Comparison of ENCODE assay signal across 1 cellular context in the genomic region with DNA sequence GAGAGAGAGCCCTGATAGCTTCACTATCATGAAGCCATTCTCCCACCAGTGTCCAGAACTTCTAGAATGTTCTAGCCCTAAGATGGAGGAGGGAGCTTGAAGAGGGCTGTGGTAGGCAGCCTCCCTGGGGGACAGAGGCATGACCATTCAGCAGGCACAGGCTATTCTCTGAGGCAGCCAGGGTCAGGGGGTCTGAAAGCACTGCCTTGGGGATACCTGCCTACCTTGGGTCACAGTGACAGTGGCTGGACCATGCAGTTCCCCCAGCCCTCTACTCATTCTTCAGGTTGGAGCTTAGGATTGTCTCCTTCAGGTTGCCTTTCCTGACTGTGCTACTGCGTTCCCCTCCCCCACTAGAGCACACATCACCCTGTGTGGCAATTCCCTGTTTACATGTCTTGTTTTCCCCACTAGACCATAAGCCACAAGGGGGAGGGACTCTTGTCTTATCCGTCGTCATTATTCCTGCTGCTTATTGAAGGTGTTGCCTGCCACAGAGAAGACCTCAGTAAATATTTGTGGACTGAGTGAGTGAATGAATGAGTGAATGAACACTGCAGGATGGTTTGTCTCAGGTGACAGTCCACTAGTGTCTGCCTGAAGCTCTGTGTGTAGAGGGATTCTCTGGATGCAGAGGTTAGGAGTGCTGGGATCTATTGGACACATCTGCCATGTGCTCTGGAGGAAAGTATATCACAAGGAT.
TF ChIP-seq lines count a peak whose summit lies in the region.

No MANE protein-coding gene starts in this region.

TF ChIP-seq in HepG2, 621 proteins besides CTCF, POLR2A, EP300 and RAD21 (continued from another document and continues in another):
- TF ChIP-seq, protein P1, sequence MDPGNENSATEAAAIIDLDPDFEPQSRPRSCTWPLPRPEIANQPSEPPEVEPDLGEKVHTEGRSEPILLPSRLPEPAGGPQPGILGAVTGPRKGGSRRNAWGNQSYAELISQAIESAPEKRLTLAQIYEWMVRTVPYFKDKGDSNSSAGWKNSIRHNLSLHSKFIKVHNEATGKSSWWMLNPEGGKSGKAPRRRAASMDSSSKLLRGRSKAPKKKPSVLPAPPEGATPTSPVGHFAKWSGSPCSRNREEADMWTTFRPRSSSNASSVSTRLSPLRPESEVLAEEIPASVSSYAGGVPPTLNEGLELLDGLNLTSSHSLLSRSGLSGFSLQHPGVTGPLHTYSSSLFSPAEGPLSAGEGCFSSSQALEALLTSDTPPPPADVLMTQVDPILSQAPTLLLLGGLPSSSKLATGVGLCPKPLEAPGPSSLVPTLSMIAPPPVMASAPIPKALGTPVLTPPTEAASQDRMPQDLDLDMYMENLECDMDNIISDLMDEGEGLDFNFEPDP (CRISPR knock-in tag; conservative IDR thresholded peaks at IDR 0.05) = no peak
- peak; percentile 80 for TF ChIP-seq FOSL2 (CRISPR knock-in tag; IDR thresholded peaks at IDR 0.05)
- TF ChIP-seq POGZ (CRISPR knock-in tag; IDR thresholded peaks at IDR 0.05) = no peak
- no peak for TF ChIP-seq NPAS2 (CRISPR knock-in tag; IDR thresholded peaks at IDR 0.05; ENCODE audit: borderline replicate concordance)
- TF ChIP-seq KAT8 (CRISPR knock-in tag; IDR thresholded peaks at IDR 0.05) = peak; percentile 65
- TF ChIP-seq ZNF605 (CRISPR knock-in tag; IDR thresholded peaks at IDR 0.05) = 0 out of 2 replicates have a peak, but pooled peaks have one; percentile 29
- TF ChIP-seq ZNF841 (CRISPR knock-in tag; IDR thresholded peaks at IDR 0.05; ENCODE audit: borderline replicate concordance) = no peak
- TF ChIP-seq, protein P2, sequence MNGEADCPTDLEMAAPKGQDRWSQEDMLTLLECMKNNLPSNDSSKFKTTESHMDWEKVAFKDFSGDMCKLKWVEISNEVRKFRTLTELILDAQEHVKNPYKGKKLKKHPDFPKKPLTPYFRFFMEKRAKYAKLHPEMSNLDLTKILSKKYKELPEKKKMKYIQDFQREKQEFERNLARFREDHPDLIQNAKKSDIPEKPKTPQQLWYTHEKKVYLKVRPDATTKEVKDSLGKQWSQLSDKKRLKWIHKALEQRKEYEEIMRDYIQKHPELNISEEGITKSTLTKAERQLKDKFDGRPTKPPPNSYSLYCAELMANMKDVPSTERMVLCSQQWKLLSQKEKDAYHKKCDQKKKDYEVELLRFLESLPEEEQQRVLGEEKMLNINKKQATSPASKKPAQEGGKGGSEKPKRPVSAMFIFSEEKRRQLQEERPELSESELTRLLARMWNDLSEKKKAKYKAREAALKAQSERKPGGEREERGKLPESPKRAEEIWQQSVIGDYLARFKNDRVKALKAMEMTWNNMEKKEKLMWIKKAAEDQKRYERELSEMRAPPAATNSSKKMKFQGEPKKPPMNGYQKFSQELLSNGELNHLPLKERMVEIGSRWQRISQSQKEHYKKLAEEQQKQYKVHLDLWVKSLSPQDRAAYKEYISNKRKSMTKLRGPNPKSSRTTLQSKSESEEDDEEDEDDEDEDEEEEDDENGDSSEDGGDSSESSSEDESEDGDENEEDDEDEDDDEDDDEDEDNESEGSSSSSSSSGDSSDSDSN (CRISPR knock-in tag; IDR thresholded peaks at IDR 0.05) = 0 out of 2 replicates have a peak, but pooled peaks have one; percentile 33
- peak; percentile 66 for TF ChIP-seq GATAD1 (CRISPR knock-in tag; IDR thresholded peaks at IDR 0.05)
- TF ChIP-seq, protein P3, sequence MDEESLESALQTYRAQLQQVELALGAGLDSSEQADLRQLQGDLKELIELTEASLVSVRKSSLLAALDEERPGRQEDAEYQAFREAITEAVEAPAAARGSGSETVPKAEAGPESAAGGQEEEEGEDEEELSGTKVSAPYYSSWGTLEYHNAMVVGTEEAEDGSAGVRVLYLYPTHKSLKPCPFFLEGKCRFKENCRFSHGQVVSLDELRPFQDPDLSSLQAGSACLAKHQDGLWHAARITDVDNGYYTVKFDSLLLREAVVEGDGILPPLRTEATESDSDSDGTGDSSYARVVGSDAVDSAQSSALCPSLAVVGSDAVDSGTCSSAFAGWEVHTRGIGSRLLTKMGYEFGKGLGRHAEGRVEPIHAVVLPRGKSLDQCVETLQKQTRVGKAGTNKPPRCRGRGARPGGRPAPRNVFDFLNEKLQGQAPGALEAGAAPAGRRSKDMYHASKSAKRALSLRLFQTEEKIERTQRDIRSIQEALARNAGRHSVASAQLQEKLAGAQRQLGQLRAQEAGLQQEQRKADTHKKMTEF (CRISPR knock-in tag; IDR thresholded peaks at IDR 0.05) = peak; percentile 78; the same call in 1 of the 2 replicates
- 0 out of 2 replicates have a peak, but pooled peaks have one; percentile 38 for TF ChIP-seq ZNF589 (CRISPR knock-in tag; conservative IDR thresholded peaks at IDR 0.05)
- peak; percentile 59; the same call in 1 of the 2 replicates for TF ChIP-seq ZNF441 (CRISPR knock-in tag; IDR thresholded peaks at IDR 0.05; ENCODE audit: borderline replicate concordance)
- TF ChIP-seq, protein P4, sequence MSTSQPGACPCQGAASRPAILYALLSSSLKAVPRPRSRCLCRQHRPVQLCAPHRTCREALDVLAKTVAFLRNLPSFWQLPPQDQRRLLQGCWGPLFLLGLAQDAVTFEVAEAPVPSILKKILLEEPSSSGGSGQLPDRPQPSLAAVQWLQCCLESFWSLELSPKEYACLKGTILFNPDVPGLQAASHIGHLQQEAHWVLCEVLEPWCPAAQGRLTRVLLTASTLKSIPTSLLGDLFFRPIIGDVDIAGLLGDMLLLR (CRISPR knock-in tag; IDR thresholded peaks at IDR 0.05) = no peak
- 0 out of 2 replicates have a peak, but pooled peaks have one; percentile 23 for TF ChIP-seq ETV5 (CRISPR knock-in tag; IDR thresholded peaks at IDR 0.05; ENCODE audit: borderline replicate concordance)
- TF ChIP-seq JARID2 (CRISPR knock-in tag; IDR thresholded peaks at IDR 0.05; ENCODE audit: insufficient replicate concordance) = peak; percentile 34
- TF ChIP-seq, protein P5, sequence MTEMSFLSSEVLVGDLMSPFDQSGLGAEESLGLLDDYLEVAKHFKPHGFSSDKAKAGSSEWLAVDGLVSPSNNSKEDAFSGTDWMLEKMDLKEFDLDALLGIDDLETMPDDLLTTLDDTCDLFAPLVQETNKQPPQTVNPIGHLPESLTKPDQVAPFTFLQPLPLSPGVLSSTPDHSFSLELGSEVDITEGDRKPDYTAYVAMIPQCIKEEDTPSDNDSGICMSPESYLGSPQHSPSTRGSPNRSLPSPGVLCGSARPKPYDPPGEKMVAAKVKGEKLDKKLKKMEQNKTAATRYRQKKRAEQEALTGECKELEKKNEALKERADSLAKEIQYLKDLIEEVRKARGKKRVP (CRISPR knock-in tag; IDR thresholded peaks at IDR 0.05) = peak in 1 of 2 experiments; percentile 70; a peak in 2 of 4 replicates
- no peak for TF ChIP-seq FLYWCH1 (CRISPR knock-in tag; IDR thresholded peaks at IDR 0.05)
- TF ChIP-seq, protein P6, sequence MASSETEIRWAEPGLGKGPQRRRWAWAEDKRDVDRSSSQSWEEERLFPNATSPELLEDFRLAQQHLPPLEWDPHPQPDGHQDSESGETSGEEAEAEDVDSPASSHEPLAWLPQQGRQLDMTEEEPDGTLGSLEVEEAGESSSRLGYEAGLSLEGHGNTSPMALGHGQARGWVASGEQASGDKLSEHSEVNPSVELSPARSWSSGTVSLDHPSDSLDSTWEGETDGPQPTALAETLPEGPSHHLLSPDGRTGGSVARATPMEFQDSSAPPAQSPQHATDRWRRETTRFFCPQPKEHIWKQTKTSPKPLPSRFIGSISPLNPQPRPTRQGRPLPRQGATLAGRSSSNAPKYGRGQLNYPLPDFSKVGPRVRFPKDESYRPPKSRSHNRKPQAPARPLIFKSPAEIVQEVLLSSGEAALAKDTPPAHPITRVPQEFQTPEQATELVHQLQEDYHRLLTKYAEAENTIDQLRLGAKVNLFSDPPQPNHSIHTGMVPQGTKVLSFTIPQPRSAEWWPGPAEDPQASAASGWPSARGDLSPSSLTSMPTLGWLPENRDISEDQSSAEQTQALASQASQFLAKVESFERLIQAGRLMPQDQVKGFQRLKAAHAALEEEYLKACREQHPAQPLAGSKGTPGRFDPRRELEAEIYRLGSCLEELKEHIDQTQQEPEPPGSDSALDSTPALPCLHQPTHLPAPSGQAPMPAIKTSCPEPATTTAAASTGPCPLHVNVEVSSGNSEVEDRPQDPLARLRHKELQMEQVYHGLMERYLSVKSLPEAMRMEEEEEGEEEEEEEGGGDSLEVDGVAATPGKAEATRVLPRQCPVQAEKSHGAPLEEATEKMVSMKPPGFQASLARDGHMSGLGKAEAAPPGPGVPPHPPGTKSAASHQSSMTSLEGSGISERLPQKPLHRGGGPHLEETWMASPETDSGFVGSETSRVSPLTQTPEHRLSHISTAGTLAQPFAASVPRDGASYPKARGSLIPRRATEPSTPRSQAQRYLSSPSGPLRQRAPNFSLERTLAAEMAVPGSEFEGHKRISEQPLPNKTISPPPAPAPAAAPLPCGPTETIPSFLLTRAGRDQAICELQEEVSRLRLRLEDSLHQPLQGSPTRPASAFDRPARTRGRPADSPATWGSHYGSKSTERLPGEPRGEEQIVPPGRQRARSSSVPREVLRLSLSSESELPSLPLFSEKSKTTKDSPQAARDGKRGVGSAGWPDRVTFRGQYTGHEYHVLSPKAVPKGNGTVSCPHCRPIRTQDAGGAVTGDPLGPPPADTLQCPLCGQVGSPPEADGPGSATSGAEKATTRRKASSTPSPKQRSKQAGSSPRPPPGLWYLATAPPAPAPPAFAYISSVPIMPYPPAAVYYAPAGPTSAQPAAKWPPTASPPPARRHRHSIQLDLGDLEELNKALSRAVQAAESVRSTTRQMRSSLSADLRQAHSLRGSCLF (CRISPR knock-in tag; IDR thresholded peaks at IDR 0.05; ENCODE audit: borderline replicate concordance) = no peak
- no peak for TF ChIP-seq ZNF850 (CRISPR knock-in tag; conservative IDR thresholded peaks at IDR 0.05)
- no peak for TF ChIP-seq SOX6 (IDR thresholded peaks at IDR 0.05)
- TF ChIP-seq SOX6 (CRISPR knock-in tag; IDR thresholded peaks at IDR 0.05) = peak; percentile 84
- 0 out of 2 replicates have a peak, but pooled peaks have one; percentile 62 for TF ChIP-seq ZNF746 (CRISPR knock-in tag; IDR thresholded peaks at IDR 0.05)
- TF ChIP-seq ZSCAN9 (CRISPR knock-in tag; IDR thresholded peaks at IDR 0.05; ENCODE audit: borderline replicate concordance) = peak; percentile 89; the same call in 1 of the 2 replicates
- TF ChIP-seq ZFP36 (IDR thresholded peaks at IDR 0.05; ENCODE audit: borderline replicate concordance, low read depth, low read length, partially characterized antibody) = no peak
- TF ChIP-seq, protein P7, sequence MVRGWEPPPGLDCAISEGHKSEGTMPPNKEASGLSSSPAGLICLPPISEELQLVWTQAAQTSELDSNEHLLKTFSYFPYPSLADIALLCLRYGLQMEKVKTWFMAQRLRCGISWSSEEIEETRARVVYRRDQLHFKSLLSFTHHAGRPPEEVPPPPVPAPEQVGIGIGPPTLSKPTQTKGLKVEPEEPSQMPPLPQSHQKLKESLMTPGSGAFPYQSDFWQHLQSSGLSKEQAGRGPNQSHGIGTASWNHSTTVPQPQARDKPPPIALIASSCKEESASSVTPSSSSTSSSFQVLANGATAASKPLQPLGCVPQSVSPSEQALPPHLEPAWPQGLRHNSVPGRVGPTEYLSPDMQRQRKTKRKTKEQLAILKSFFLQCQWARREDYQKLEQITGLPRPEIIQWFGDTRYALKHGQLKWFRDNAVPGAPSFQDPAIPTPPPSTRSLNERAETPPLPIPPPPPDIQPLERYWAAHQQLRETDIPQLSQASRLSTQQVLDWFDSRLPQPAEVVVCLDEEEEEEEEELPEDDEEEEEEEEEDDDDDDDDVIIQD (CRISPR knock-in tag; IDR thresholded peaks at IDR 0.05; ENCODE audit: low read depth) = peak; percentile 59; the same call in 1 of the 2 replicates
- TF ChIP-seq MAFF (IDR thresholded peaks at IDR 0.05; ENCODE audit: low read depth, low read length) = 0 out of 2 replicates have a peak, but pooled peaks have one; percentile 1
- TF ChIP-seq, protein P8, sequence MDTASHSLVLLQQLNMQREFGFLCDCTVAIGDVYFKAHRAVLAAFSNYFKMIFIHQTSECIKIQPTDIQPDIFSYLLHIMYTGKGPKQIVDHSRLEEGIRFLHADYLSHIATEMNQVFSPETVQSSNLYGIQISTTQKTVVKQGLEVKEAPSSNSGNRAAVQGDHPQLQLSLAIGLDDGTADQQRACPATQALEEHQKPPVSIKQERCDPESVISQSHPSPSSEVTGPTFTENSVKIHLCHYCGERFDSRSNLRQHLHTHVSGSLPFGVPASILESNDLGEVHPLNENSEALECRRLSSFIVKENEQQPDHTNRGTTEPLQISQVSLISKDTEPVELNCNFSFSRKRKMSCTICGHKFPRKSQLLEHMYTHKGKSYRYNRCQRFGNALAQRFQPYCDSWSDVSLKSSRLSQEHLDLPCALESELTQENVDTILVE (CRISPR knock-in tag; IDR thresholded peaks at IDR 0.05) = peak; percentile 79
- TF ChIP-seq, protein P9, sequence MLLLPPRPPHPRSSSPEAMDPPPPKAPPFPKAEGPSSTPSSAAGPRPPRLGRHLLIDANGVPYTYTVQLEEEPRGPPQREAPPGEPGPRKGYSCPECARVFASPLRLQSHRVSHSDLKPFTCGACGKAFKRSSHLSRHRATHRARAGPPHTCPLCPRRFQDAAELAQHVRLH (CRISPR knock-in tag; IDR thresholded peaks at IDR 0.05; ENCODE audit: borderline replicate concordance, low read depth) = 0 out of 2 replicates have a peak, but pooled peaks have one; percentile 54
- TF ChIP-seq, protein P10, sequence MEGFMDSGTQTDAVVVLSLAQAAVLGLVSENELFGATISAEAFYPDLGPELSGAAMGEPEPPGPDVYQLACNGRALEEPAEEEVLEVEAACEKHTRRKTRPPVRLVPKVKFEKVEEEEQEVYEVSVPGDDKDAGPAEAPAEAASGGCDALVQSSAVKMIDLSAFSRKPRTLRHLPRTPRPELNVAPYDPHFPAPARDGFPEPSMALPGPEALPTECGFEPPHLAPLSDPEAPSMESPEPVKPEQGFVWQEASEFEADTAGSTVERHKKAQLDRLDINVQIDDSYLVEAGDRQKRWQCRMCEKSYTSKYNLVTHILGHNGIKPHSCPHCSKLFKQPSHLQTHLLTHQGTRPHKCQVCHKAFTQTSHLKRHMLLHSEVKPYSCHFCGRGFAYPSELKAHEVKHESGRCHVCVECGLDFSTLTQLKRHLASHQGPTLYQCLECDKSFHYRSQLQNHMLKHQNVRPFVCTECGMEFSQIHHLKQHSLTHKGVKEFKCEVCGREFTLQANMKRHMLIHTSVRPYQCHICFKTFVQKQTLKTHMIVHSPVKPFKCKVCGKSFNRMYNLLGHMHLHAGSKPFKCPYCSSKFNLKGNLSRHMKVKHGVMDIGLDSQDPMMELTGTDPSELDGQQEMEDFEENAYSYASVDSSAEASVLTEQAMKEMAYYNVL (CRISPR knock-in tag; IDR thresholded peaks at IDR 0.05; ENCODE audit: borderline replicate concordance) = peak; percentile 69; the same call in 1 of the 2 replicates
- TF ChIP-seq ZMYM4 (CRISPR knock-in tag; IDR thresholded peaks at IDR 0.05) = peak; percentile 57; the same call in 1 of the 2 replicates
- TF ChIP-seq, protein P11, sequence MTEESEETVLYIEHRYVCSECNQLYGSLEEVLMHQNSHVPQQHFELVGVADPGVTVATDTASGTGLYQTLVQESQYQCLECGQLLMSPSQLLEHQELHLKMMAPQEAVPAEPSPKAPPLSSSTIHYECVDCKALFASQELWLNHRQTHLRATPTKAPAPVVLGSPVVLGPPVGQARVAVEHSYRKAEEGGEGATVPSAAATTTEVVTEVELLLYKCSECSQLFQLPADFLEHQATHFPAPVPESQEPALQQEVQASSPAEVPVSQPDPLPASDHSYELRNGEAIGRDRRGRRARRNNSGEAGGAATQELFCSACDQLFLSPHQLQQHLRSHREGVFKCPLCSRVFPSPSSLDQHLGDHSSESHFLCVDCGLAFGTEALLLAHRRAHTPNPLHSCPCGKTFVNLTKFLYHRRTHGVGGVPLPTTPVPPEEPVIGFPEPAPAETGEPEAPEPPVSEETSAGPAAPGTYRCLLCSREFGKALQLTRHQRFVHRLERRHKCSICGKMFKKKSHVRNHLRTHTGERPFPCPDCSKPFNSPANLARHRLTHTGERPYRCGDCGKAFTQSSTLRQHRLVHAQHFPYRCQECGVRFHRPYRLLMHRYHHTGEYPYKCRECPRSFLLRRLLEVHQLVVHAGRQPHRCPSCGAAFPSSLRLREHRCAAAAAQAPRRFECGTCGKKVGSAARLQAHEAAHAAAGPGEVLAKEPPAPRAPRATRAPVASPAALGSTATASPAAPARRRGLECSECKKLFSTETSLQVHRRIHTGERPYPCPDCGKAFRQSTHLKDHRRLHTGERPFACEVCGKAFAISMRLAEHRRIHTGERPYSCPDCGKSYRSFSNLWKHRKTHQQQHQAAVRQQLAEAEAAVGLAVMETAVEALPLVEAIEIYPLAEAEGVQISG (CRISPR knock-in tag; IDR thresholded peaks at IDR 0.05) = peak; percentile 59; the same call in 1 of the 2 replicates
